In the genomic region with DNA sequence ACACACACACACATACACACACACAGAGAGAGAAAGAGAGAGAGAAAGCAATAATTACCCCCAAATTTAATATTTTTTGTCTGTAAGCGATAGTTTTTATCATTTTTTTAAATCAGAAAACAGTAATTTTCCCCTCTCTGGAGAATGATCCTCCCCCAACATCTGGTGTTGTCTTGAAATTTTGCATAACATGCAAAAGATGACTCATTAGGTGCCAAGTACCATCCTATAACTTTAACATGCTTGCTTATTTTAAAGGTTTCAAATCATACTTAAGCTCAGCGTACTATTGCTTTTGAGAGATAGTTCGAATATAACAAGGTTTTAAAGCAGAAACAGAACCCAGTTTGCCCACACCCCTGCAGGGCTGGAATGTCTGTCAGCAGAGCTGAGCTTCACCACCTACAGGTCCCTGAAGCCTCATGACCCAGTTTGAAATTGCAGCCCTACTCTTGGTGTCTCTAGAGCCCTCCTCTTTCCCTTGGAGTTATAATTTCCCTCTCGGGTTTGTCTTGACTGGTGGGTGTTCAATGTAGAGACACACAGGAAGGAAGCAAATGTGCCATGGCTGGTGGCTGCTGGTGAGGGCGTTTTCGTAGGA, we compare ENCODE assay signal across 2 cellular contexts.
TF ChIP-seq lines count a peak whose summit lies in the region.

No MANE protein-coding gene starts in this region.

TF ChIP-seq in A549, 52 proteins besides CTCF, POLR2A, EP300 and RAD21:
- TF ChIP-seq, protein P1, sequence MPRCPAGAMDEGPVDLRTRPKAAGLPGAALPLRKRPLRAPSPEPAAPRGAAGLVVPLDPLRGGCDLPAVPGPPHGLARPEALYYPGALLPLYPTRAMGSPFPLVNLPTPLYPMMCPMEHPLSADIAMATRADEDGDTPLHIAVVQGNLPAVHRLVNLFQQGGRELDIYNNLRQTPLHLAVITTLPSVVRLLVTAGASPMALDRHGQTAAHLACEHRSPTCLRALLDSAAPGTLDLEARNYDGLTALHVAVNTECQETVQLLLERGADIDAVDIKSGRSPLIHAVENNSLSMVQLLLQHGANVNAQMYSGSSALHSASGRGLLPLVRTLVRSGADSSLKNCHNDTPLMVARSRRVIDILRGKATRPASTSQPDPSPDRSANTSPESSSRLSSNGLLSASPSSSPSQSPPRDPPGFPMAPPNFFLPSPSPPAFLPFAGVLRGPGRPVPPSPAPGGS (IDR thresholded peaks at IDR 0.05), result no peak
- TF ChIP-seq FOSL2 (IDR thresholded peaks at IDR 0.05) (no peak), FOSL2 (CRISPR knock-in tag; IDR thresholded peaks at IDR 0.05) (0 out of 2 replicates have a peak, but pooled peaks have one; percentile 15), NFE2L2 (conservative IDR thresholded peaks at IDR 0.05; ENCODE audit: low read length) (no peak), SREBF2 (IDR thresholded peaks at IDR 0.05) (no peak)
- TF ChIP-seq, protein P2, sequence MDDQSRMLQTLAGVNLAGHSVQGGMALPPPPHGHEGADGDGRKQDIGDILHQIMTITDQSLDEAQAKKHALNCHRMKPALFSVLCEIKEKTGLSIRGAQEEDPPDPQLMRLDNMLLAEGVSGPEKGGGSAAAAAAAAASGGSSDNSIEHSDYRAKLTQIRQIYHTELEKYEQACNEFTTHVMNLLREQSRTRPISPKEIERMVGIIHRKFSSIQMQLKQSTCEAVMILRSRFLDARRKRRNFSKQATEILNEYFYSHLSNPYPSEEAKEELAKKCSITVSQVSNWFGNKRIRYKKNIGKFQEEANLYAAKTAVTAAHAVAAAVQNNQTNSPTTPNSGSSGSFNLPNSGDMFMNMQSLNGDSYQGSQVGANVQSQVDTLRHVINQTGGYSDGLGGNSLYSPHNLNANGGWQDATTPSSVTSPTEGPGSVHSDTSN (IDR thresholded peaks at IDR 0.05), result no peak

TF ChIP-seq in WTC11, 78 proteins besides CTCF, POLR2A, EP300 and RAD21:
- TF ChIP-seq, protein P3, sequence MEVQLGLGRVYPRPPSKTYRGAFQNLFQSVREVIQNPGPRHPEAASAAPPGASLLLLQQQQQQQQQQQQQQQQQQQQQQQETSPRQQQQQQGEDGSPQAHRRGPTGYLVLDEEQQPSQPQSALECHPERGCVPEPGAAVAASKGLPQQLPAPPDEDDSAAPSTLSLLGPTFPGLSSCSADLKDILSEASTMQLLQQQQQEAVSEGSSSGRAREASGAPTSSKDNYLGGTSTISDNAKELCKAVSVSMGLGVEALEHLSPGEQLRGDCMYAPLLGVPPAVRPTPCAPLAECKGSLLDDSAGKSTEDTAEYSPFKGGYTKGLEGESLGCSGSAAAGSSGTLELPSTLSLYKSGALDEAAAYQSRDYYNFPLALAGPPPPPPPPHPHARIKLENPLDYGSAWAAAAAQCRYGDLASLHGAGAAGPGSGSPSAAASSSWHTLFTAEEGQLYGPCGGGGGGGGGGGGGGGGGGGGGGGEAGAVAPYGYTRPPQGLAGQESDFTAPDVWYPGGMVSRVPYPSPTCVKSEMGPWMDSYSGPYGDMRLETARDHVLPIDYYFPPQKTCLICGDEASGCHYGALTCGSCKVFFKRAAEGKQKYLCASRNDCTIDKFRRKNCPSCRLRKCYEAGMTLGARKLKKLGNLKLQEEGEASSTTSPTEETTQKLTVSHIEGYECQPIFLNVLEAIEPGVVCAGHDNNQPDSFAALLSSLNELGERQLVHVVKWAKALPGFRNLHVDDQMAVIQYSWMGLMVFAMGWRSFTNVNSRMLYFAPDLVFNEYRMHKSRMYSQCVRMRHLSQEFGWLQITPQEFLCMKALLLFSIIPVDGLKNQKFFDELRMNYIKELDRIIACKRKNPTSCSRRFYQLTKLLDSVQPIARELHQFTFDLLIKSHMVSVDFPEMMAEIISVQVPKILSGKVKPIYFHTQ (CRISPR knock-in tag; IDR thresholded peaks at IDR 0.05), result no peak
- TF ChIP-seq ZNF219 (CRISPR knock-in tag; IDR thresholded peaks at IDR 0.05; ENCODE audit: borderline replicate concordance), result no peak
- TF ChIP-seq, protein P4, sequence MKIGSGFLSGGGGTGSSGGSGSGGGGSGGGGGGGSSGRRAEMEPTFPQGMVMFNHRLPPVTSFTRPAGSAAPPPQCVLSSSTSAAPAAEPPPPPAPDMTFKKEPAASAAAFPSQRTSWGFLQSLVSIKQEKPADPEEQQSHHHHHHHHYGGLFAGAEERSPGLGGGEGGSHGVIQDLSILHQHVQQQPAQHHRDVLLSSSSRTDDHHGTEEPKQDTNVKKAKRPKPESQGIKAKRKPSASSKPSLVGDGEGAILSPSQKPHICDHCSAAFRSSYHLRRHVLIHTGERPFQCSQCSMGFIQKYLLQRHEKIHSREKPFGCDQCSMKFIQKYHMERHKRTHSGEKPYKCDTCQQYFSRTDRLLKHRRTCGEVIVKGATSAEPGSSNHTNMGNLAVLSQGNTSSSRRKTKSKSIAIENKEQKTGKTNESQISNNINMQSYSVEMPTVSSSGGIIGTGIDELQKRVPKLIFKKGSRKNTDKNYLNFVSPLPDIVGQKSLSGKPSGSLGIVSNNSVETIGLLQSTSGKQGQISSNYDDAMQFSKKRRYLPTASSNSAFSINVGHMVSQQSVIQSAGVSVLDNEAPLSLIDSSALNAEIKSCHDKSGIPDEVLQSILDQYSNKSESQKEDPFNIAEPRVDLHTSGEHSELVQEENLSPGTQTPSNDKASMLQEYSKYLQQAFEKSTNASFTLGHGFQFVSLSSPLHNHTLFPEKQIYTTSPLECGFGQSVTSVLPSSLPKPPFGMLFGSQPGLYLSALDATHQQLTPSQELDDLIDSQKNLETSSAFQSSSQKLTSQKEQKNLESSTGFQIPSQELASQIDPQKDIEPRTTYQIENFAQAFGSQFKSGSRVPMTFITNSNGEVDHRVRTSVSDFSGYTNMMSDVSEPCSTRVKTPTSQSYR (CRISPR knock-in tag; IDR thresholded peaks at IDR 0.05), result no peak
- TF ChIP-seq ZNF671 (CRISPR knock-in tag; IDR thresholded peaks at IDR 0.05), result no peak
- TF ChIP-seq, protein P5, sequence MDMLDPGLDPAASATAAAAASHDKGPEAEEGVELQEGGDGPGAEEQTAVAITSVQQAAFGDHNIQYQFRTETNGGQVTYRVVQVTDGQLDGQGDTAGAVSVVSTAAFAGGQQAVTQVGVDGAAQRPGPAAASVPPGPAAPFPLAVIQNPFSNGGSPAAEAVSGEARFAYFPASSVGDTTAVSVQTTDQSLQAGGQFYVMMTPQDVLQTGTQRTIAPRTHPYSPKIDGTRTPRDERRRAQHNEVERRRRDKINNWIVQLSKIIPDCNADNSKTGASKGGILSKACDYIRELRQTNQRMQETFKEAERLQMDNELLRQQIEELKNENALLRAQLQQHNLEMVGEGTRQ (CRISPR knock-in tag; IDR thresholded peaks at IDR 0.05), result no peak
- TF ChIP-seq, protein P6, sequence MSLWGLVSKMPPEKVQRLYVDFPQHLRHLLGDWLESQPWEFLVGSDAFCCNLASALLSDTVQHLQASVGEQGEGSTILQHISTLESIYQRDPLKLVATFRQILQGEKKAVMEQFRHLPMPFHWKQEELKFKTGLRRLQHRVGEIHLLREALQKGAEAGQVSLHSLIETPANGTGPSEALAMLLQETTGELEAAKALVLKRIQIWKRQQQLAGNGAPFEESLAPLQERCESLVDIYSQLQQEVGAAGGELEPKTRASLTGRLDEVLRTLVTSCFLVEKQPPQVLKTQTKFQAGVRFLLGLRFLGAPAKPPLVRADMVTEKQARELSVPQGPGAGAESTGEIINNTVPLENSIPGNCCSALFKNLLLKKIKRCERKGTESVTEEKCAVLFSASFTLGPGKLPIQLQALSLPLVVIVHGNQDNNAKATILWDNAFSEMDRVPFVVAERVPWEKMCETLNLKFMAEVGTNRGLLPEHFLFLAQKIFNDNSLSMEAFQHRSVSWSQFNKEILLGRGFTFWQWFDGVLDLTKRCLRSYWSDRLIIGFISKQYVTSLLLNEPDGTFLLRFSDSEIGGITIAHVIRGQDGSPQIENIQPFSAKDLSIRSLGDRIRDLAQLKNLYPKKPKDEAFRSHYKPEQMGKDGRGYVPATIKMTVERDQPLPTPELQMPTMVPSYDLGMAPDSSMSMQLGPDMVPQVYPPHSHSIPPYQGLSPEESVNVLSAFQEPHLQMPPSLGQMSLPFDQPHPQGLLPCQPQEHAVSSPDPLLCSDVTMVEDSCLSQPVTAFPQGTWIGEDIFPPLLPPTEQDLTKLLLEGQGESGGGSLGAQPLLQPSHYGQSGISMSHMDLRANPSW (CRISPR knock-in tag; conservative IDR thresholded peaks at IDR 0.05; ENCODE audit: low read depth), result no peak
- TF ChIP-seq, protein P7, sequence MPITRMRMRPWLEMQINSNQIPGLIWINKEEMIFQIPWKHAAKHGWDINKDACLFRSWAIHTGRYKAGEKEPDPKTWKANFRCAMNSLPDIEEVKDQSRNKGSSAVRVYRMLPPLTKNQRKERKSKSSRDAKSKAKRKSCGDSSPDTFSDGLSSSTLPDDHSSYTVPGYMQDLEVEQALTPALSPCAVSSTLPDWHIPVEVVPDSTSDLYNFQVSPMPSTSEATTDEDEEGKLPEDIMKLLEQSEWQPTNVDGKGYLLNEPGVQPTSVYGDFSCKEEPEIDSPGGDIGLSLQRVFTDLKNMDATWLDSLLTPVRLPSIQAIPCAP (CRISPR knock-in tag; IDR thresholded peaks at IDR 0.05), result no peak
- TF ChIP-seq, protein P8, sequence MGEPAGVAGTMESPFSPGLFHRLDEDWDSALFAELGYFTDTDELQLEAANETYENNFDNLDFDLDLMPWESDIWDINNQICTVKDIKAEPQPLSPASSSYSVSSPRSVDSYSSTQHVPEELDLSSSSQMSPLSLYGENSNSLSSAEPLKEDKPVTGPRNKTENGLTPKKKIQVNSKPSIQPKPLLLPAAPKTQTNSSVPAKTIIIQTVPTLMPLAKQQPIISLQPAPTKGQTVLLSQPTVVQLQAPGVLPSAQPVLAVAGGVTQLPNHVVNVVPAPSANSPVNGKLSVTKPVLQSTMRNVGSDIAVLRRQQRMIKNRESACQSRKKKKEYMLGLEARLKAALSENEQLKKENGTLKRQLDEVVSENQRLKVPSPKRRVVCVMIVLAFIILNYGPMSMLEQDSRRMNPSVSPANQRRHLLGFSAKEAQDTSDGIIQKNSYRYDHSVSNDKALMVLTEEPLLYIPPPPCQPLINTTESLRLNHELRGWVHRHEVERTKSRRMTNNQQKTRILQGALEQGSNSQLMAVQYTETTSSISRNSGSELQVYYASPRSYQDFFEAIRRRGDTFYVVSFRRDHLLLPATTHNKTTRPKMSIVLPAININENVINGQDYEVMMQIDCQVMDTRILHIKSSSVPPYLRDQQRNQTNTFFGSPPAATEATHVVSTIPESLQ (CRISPR knock-in tag; IDR thresholded peaks at IDR 0.05), result no peak
- no peak for TF ChIP-seq NFYB (CRISPR knock-in tag; conservative IDR thresholded peaks at IDR 0.05; ENCODE audit: low read depth)
- TF ChIP-seq, protein P9, sequence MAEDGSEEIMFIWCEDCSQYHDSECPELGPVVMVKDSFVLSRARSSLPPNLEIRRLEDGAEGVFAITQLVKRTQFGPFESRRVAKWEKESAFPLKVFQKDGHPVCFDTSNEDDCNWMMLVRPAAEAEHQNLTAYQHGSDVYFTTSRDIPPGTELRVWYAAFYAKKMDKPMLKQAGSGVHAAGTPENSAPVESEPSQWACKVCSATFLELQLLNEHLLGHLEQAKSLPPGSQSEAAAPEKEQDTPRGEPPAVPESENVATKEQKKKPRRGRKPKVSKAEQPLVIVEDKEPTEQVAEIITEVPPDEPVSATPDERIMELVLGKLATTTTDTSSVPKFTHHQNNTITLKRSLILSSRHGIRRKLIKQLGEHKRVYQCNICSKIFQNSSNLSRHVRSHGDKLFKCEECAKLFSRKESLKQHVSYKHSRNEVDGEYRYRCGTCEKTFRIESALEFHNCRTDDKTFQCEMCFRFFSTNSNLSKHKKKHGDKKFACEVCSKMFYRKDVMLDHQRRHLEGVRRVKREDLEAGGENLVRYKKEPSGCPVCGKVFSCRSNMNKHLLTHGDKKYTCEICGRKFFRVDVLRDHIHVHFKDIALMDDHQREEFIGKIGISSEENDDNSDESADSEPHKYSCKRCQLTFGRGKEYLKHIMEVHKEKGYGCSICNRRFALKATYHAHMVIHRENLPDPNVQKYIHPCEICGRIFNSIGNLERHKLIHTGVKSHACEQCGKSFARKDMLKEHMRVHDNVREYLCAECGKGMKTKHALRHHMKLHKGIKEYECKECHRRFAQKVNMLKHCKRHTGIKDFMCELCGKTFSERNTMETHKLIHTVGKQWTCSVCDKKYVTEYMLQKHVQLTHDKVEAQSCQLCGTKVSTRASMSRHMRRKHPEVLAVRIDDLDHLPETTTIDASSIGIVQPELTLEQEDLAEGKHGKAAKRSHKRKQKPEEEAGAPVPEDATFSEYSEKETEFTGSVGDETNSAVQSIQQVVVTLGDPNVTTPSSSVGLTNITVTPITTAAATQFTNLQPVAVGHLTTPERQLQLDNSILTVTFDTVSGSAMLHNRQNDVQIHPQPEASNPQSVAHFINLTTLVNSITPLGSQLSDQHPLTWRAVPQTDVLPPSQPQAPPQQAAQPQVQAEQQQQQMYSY (CRISPR knock-in tag; IDR thresholded peaks at IDR 0.05), result no peak
- TF ChIP-seq, protein P10, sequence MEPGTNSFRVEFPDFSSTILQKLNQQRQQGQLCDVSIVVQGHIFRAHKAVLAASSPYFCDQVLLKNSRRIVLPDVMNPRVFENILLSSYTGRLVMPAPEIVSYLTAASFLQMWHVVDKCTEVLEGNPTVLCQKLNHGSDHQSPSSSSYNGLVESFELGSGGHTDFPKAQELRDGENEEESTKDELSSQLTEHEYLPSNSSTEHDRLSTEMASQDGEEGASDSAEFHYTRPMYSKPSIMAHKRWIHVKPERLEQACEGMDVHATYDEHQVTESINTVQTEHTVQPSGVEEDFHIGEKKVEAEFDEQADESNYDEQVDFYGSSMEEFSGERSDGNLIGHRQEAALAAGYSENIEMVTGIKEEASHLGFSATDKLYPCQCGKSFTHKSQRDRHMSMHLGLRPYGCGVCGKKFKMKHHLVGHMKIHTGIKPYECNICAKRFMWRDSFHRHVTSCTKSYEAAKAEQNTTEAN (CRISPR knock-in tag; IDR thresholded peaks at IDR 0.05), result no peak
- TF ChIP-seq, protein P11, sequence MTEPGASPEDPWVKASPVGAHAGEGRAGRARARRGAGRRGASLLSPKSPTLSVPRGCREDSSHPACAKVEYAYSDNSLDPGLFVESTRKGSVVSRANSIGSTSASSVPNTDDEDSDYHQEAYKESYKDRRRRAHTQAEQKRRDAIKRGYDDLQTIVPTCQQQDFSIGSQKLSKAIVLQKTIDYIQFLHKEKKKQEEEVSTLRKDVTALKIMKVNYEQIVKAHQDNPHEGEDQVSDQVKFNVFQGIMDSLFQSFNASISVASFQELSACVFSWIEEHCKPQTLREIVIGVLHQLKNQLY (CRISPR knock-in tag; IDR thresholded peaks at IDR 0.05), result no peak
TF ChIP-seq in WTC11: peak in this region for 0.
